Comparison of ENCODE assay signal across 17 cellular contexts in genomic region chr18:62781262-62781661, GRCh38.
DNase-seq lines count a peak whose midpoint lies in the region; ATAC-seq and TF ChIP-seq lines count a peak whose summit lies in the region.
"Had no signal": no experiment of that assay in that cellular context is flagged by ENCODE, and none has a peak within 500 bp of the region (broad histone marks: within the 10 kb centered on the region; RNA-seq: fewer than 3 reads in every experiment).

No MANE protein-coding gene starts in this region.

- no peak overlapping the region for H4K91ac ChIP-seq in mesenchymal stem cell (ENCODE audit: low read length)

- POLR2A ChIA-PET in SK-N-SH (lab: Yijun Ruan, JAX) = no interaction called here

- H2AK5ac ChIP-seq in mesenchymal stem cell (ENCODE audit: low read length, severe bottlenecking) = peak overlapping the region; percentile 71

- no peaks in the 10 kb centered on the region for H3K9me2 ChIP-seq in SK-N-SH

- no peaks in the 10 kb centered on the region for H4K20me1 ChIP-seq in SK-N-SH (ENCODE audit: insufficient read depth)

- no peak for TF ChIP-seq EP300 in SK-N-SH (IDR thresholded peaks at IDR 0.05; ENCODE audit: borderline replicate concordance in 1 of 2, low read depth in 1 of 2, low read length in 1 of 2)

- H3K9ac ChIP-seq in SK-N-SH (peak overlapping the region; percentile 37; the same call in 1 of the 2 replicates), mesenchymal stem cell (ENCODE audit: low read length) (peak overlapping the region; percentile 71)

- H3K14ac ChIP-seq in mesenchymal stem cell (ENCODE audit: low read length in 2 of 2) = no peak overlapping the region

- TF ChIP-seq RAD21 in SK-N-SH (IDR thresholded peaks at IDR 0.05; ENCODE audit: low read length) = no peak

- peaks cover 19% of the 10 kb centered on the region for H3K79me1 ChIP-seq in mesenchymal stem cell (replicated peaks; ENCODE audit: low read length, poor library complexity, severe bottlenecking)

- ATAC-seq in SK-N-SH treated with all-trans-retinoic acid at 6 μM for 48 hours (no peak), HG02852 (IDR thresholded peaks at IDR 0.05; ENCODE audit: unreplicated experiment) (no peak)
- ATAC-seq: activated CD4-positive, CD25-positive, alpha-beta regulatory T cell treated with anti-CD3 and anti-CD28 coated beads, Interleukin-2, amount 50 U/mL, for 24 hours; activated T-helper 17 cell treated with anti-CD3 and anti-CD28 coated beads, Interleukin-2, amount 50 U/mL, for 72 hours had no signal

- no peak for DNase-seq in SK-N-SH
- no peak for DNase-seq in dorsolateral prefrontal cortex
- no peak for DNase-seq in mesenchymal stem cell
- peak in 1 of 2 donors; percentile 20 for DNase-seq in uterus
- DNase-seq in tibial artery = no peak
- DNase-seq in middle frontal gyrus (ENCODE audit: extremely low spot score, low spot score) = no peak
- DNase-seq: C1 segment of cervical spinal cord; DMS 273 treated with DMSO at 0.1 percent for 48 hours; effector CD4-positive, alpha-beta T cell; kidney; stimulated activated CD4-positive, alpha-beta T cell treated with anti-CD3 and anti-CD28 coated beads, Interleukin-12 subunit alpha, Interleukin-12 subunit beta, amount 100 ng/mL, for 4 hours; T-helper 9 cell had no signal

- peak overlapping the region in 1 of 2 experiments; percentile 37 for H3K4ac ChIP-seq in mesenchymal stem cell (ENCODE audit: low read depth in 1 of 2, low read length in 2 of 2)

- H3K9me3 ChIP-seq in SK-N-SH (no peaks in the 10 kb centered on the region), mesenchymal stem cell (ENCODE audit: control insufficient read depth, low read length) (no peaks in the 10 kb centered on the region), uterus (no peaks in the 10 kb centered on the region), tibial artery (no peaks in the 10 kb centered on the region)
- H3K9me3 ChIP-seq: thoracic aorta had no signal

- no peak overlapping the region for H2BK120ac ChIP-seq in mesenchymal stem cell (ENCODE audit: low read depth, low read length)

- H3K79me2 ChIP-seq in SK-N-SH (ENCODE audit: insufficient read depth) = peaks cover 36% of the 10 kb centered on the region; the same call in 1 of the 2 replicates

- H3K27ac ChIP-seq in SK-N-SH (ENCODE audit: low read depth in 2 of 2, low read length in 1 of 2) (peak overlapping the region in 1 of 2 experiments; percentile 79; a peak in 2 of 4 replicates), dorsolateral prefrontal cortex (peak overlapping the region in 37 of 59 donors; percentile 4 to 97 (median 86)), mesenchymal stem cell (ENCODE audit: low read length, poor library complexity, severe bottlenecking) (no peak overlapping the region), uterus (peak overlapping the region; percentile 69 to 82), tibial artery (no peak overlapping the region)
- H3K27ac ChIP-seq: thoracic aorta had no signal

- peak overlapping the region in 1 of 2 experiments; percentile 77 for H2BK12ac ChIP-seq in mesenchymal stem cell (ENCODE audit: low read length in 2 of 2)

- peaks cover 22% of the 10 kb centered on the region for H3F3A ChIP-seq in SK-N-SH (replicated peaks; ENCODE audit: insufficient read depth)

- CTCF ChIA-PET in SK-N-SH (lab: Yijun Ruan, JAX) = no interaction called here

- H3K4me1 ChIP-seq in SK-N-SH (ENCODE audit: control insufficient read depth in 1 of 2, insufficient read depth in 2 of 2, low read depth in 1 of 2, low read length in 1 of 2) = peaks cover 4 to 32% of the 10 kb centered on the region in 2 experiments
- peaks cover 4% of the 10 kb centered on the region for H3K4me1 ChIP-seq in mesenchymal stem cell (ENCODE audit: control insufficient read depth, insufficient read depth, low read depth, low read length)
- H3K4me1 ChIP-seq in uterus = peaks cover 0 to 12% of the 10 kb centered on the region in 2 donors
- H3K4me1 ChIP-seq in tibial artery = peaks cover 0 to 11% (median 5%) of the 10 kb centered on the region in 4 donors

- H3K4me3 ChIP-seq in SK-N-SH (ENCODE audit: low read depth in 2 of 2, low read length in 1 of 2) (no peak overlapping the region), dorsolateral prefrontal cortex (no peak overlapping the region), mesenchymal stem cell (ENCODE audit: insufficient read depth in 1 of 2, low read depth in 1 of 2, low read length in 2 of 2) (peak overlapping the region in 1 of 2 experiments; percentile 52), uterus (no peak overlapping the region), tibial artery (no peak overlapping the region)
- H3K4me3 ChIP-seq: thoracic aorta had no signal

- WGBS in SK-N-SH (ENCODE audit: low lambda C conversion rate) = 98% methylated on average over 3 of the region's 3 CpGs
- WGBS in mesenchymal stem cell = 93% methylated on average over 2 of the region's 3 CpGs

- peak overlapping the region; percentile 70 for H2BK15ac ChIP-seq in mesenchymal stem cell (ENCODE audit: low read depth, poor library complexity, severe bottlenecking)

- H4K8ac ChIP-seq in mesenchymal stem cell (ENCODE audit: low read length) = no peak overlapping the region

- no peak for TF ChIP-seq CTCF in SK-N-SH (IDR thresholded peaks at IDR 0.05)
- no peak for TF ChIP-seq CTCF in dorsolateral prefrontal cortex (IDR thresholded peaks at IDR 0.05 in 54 of 56, conservative IDR thresholded peaks at IDR 0.05 in 2 of 56; ENCODE audit: low read depth in 1 of 56, partially characterized antibody in 56 of 56)
- no peak for TF ChIP-seq CTCF in uterus (IDR thresholded peaks at IDR 0.05)
- TF ChIP-seq CTCF in tibial artery (IDR thresholded peaks at IDR 0.05) = no peak

- intact Hi-C loops in dorsolateral prefrontal cortex (cut with DNase I) (no loop called here), uterus (cut with DNase I; ENCODE audit: low total_unique reads) (no loop called here), tibial artery (cut with DNase I; ENCODE audit: low total_unique reads) (no loop called here)

- H2AFZ ChIP-seq in SK-N-SH (ENCODE audit: low read depth) (no peak overlapping the region), mesenchymal stem cell (ENCODE audit: low read depth, low read length) (no peak overlapping the region)

- no peaks in the 10 kb centered on the region for H3K36me3 ChIP-seq in SK-N-SH (replicated peaks in 1 of 2; ENCODE audit: control insufficient read depth in 1 of 2, insufficient read depth in 2 of 2, low read length in 1 of 2)
- H3K36me3 ChIP-seq in mesenchymal stem cell (ENCODE audit: control insufficient read depth in 1 of 2, insufficient read depth in 2 of 2, low read depth in 1 of 2, low read length in 2 of 2) = no peaks in the 10 kb centered on the region
- no peaks in the 10 kb centered on the region for H3K36me3 ChIP-seq in uterus
- H3K36me3 ChIP-seq in tibial artery = no peaks in the 10 kb centered on the region
- H3K36me3 ChIP-seq: thoracic aorta had no signal

- H2BK5ac ChIP-seq in mesenchymal stem cell (ENCODE audit: low read depth, low read length, poor library complexity, severe bottlenecking) = no peak overlapping the region

- H3K27me3 ChIP-seq in SK-N-SH (ENCODE audit: insufficient read depth) (no peaks in the 10 kb centered on the region), dorsolateral prefrontal cortex (no peaks in the 10 kb centered on the region), mesenchymal stem cell (ENCODE audit: control insufficient read depth in 1 of 2, insufficient read depth in 1 of 2, low read length in 2 of 2) (no peaks in the 10 kb centered on the region), uterus (no peaks in the 10 kb centered on the region), tibial artery (no peaks in the 10 kb centered on the region)

- H3K23ac ChIP-seq in mesenchymal stem cell (ENCODE audit: low read length in 2 of 2) = no peak overlapping the region

- H3K4me2 ChIP-seq in SK-N-SH (peak overlapping the region; percentile 50; the same call in 1 of the 2 replicates), mesenchymal stem cell (ENCODE audit: low read length, poor library complexity, severe bottlenecking) (no peak overlapping the region)

- TF ChIP-seq POLR2A in uterus (IDR thresholded peaks at IDR 0.05) = no peak

- peak overlapping the region in 1 of 2 experiments; percentile 34 for H3K18ac ChIP-seq in mesenchymal stem cell (ENCODE audit: low read depth in 1 of 2, low read length in 2 of 2)

TF ChIP-seq in SK-N-SH, 30 proteins besides CTCF, POLR2A, EP300 and RAD21:
- TF ChIP-seq, protein P1, sequence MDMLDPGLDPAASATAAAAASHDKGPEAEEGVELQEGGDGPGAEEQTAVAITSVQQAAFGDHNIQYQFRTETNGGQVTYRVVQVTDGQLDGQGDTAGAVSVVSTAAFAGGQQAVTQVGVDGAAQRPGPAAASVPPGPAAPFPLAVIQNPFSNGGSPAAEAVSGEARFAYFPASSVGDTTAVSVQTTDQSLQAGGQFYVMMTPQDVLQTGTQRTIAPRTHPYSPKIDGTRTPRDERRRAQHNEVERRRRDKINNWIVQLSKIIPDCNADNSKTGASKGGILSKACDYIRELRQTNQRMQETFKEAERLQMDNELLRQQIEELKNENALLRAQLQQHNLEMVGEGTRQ (IDR thresholded peaks at IDR 0.05; ENCODE audit: borderline replicate concordance, low read depth, low read length) = no peak
- no peak for TF ChIP-seq FOXM1 (IDR thresholded peaks at IDR 0.05; ENCODE audit: low read depth)

TF ChIP-seq in SK-N-SH treated with all-trans-retinoic acid at 6 μM for 48 hours, 23 proteins besides CTCF, POLR2A, EP300 and RAD21 (continues in another document):
- TF ChIP-seq, protein P2, sequence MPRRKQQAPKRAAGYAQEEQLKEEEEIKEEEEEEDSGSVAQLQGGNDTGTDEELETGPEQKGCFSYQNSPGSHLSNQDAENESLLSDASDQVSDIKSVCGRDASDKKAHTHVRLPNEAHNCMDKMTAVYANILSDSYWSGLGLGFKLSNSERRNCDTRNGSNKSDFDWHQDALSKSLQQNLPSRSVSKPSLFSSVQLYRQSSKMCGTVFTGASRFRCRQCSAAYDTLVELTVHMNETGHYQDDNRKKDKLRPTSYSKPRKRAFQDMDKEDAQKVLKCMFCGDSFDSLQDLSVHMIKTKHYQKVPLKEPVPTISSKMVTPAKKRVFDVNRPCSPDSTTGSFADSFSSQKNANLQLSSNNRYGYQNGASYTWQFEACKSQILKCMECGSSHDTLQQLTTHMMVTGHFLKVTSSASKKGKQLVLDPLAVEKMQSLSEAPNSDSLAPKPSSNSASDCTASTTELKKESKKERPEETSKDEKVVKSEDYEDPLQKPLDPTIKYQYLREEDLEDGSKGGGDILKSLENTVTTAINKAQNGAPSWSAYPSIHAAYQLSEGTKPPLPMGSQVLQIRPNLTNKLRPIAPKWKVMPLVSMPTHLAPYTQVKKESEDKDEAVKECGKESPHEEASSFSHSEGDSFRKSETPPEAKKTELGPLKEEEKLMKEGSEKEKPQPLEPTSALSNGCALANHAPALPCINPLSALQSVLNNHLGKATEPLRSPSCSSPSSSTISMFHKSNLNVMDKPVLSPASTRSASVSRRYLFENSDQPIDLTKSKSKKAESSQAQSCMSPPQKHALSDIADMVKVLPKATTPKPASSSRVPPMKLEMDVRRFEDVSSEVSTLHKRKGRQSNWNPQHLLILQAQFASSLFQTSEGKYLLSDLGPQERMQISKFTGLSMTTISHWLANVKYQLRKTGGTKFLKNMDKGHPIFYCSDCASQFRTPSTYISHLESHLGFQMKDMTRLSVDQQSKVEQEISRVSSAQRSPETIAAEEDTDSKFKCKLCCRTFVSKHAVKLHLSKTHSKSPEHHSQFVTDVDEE (CRISPR knock-in tag; IDR thresholded peaks at IDR 0.05) = no peak
- TF ChIP-seq ZNF8 (CRISPR knock-in tag; IDR thresholded peaks at IDR 0.05) = no peak
- TF ChIP-seq ZC3H10 (CRISPR knock-in tag; IDR thresholded peaks at IDR 0.05) = no peak

Comparison
In these comparisons a context has a peak if more than half of its experiments do, and no peak if none do; other contexts are left out.
1. H3K27ac ChIP-seq: peak in dorsolateral prefrontal cortex (37 of 59) and uterus (2 of 2); none in mesenchymal stem cell (single experiment) and tibial artery (0 of 2).